ENCODE assay signal across 8 cellular contexts in the genomic region with DNA sequence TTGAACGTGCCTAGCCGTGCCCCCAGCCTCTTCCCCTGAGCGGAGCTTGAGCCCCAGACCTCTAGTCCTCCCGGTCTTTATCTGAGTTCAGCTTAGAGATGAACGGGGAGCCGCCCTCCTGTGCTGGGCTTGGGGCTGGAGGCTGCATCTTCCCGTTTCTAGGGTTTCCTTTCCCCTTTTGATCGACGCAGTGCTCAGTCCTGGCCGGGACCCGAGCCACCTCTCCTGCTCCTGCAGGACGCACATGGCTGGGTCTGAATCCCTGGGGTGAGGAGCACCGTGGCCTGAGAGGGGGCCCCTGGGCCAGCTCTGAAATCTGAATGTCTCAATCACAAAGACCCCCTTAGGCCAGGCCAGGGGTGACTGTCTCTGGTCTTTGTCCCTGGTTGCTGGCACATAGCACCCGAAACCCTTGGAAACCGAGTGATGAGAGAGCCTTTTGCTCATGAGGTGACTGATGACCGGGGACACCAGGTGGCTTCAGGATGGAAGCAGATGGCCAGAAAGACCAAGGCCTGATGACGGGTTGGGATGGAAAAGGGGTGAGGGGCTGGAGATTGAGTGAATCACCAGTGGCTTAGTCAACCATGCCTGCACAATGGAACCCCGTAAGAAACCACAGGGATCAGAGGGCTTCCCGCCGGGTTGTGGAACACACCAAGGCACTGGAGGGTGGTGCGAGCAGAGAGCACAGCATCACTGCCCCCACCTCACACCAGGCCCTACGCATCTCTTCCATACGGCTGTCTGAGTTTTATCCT. TPM values are rescaled to one million over a fixed set of nuclear protein-coding genes. Genes with fewer than 3 reads are reported as not detected.
DNase-seq lines count a peak whose midpoint lies in the region; ATAC-seq and TF ChIP-seq lines count a peak whose summit lies in the region.

No MANE protein-coding gene starts in this region.

- WGBS in heart right ventricle, 2 donors, result 39% methylated on average over 23 of the region's 23 CpGs

- POLR2A ChIA-PET in CD8-positive, alpha-beta T cell (lab: Charles Lee), result interaction anchor here (0.6 to 1.5 kb wide), 13 partner anchors 13 to 352 kb away, joined by 3 to 8 read pairs (median 4); a partner anchor contains a TSS

- H3K4me2 ChIP-seq in GM23338, result peak overlapping the region; percentile 90

- 0 out of 2 replicates have a peak, but pooled peaks cover 5% of the 10 kb centered on the region for H3K79me2 ChIP-seq in GM23338 (replicated peaks; ENCODE audit: insufficient read depth)

- H3K9me3 Mint-ChIP-seq in CD8-positive, alpha-beta T cell, result no peaks in the 10 kb centered on the region
- H3K9me3 Mint-ChIP-seq in GM23338, result no peaks in the 10 kb centered on the region; the same call in 2 of the 3 replicates
- H3K9me3 Mint-ChIP-seq in activated naive CD8-positive, alpha-beta T cell treated with anti-CD3 and anti-CD28 coated beads for 36 hours, result no peaks in the 10 kb centered on the region

- peak overlapping the region; percentile 88 for H3K4me3 Mint-ChIP-seq in CD8-positive, alpha-beta T cell
- peak overlapping the region; percentile 91 for H3K4me3 Mint-ChIP-seq in GM23338
- H3K4me3 Mint-ChIP-seq in activated naive CD8-positive, alpha-beta T cell treated with anti-CD3 and anti-CD28 coated beads for 36 hours, result peak overlapping the region; percentile 88

- H3K36me3 Mint-ChIP-seq in CD8-positive, alpha-beta T cell, result no peaks in the 10 kb centered on the region
- peaks cover 3% of the 10 kb centered on the region; the same call in 2 of the 3 replicates for H3K36me3 Mint-ChIP-seq in GM23338 (ENCODE audit: low read depth)
- H3K36me3 Mint-ChIP-seq in activated naive CD8-positive, alpha-beta T cell treated with anti-CD3 and anti-CD28 coated beads for 36 hours, result peaks cover 2% of the 10 kb centered on the region

- 0 out of 2 replicates have a peak, but pooled peaks cover 4% of the 10 kb centered on the region for H3F3A ChIP-seq in GM23338 (replicated peaks; ENCODE audit: low read depth)

- H2AFZ ChIP-seq in GM23338, result peak overlapping the region; percentile 96; the same call in 1 of the 2 replicates

- H3K9me2 ChIP-seq in GM23338 (ENCODE audit: insufficient read depth), result no peaks in the 10 kb centered on the region

- CTCF ChIA-PET in CD8-positive, alpha-beta T cell (lab: Charles Lee), result interaction anchor here (0.6 to 1.8 kb wide), 15 partner anchors 15 to 1181 kb away, joined by 3 to 10 read pairs (median 3); no protein-coding TSS in a partner anchor

- no peak for TF ChIP-seq CTCF in CD8-positive, alpha-beta T cell (IDR thresholded peaks at IDR 0.05)
- no peak for TF ChIP-seq CTCF in GM23338 (conservative IDR thresholded peaks at IDR 0.05; ENCODE audit: low read depth in 2 of 2)
- TF ChIP-seq CTCF in heart right ventricle (IDR thresholded peaks at IDR 0.05), result no peak

- no peaks in the 10 kb centered on the region for H3K9me3 ChIP-seq in CD8-positive, alpha-beta T cell (ENCODE audit: low read length)
- H3K9me3 ChIP-seq in heart right ventricle, result no peaks in the 10 kb centered on the region

- no peaks in the 10 kb centered on the region for H4K20me1 ChIP-seq in GM23338 (replicated peaks; ENCODE audit: insufficient read depth)

- peaks cover 23% of the 10 kb centered on the region for H3K4me1 ChIP-seq in CD8-positive, alpha-beta T cell (ENCODE audit: insufficient read depth, low read length)
- H3K4me1 ChIP-seq in GM23338 (ENCODE audit: insufficient read depth) (peaks cover 10% of the 10 kb centered on the region; the same call in 1 of the 2 replicates), heart right ventricle (peaks cover 0 to 23% (median 14%) of the 10 kb centered on the region in 9 donors)

- peaks cover 2% of the 10 kb centered on the region for H3K27me3 Mint-ChIP-seq in CD8-positive, alpha-beta T cell (ENCODE audit: low read depth)
- peaks cover 19% of the 10 kb centered on the region for H3K27me3 Mint-ChIP-seq in GM23338 (ENCODE audit: insufficient read depth, low read depth, poor library complexity)
- no peaks in the 10 kb centered on the region for H3K27me3 Mint-ChIP-seq in activated naive CD8-positive, alpha-beta T cell treated with anti-CD3 and anti-CD28 coated beads for 36 hours

- peak overlapping the region; percentile 92 for H3K4me3 ChIP-seq in CD8-positive, alpha-beta T cell (ENCODE audit: low read depth, low read length)
- H3K4me3 ChIP-seq in GM23338 (peak overlapping the region; percentile 70), heart right ventricle (peak overlapping the region; percentile 75 to 97 (median 92))

- H3K27ac ChIP-seq in CD8-positive, alpha-beta T cell (ENCODE audit: low read depth, low read length), result peak overlapping the region; percentile 61
- H3K27ac ChIP-seq in GM23338 (ENCODE audit: low read depth), result no peak overlapping the region
- peak overlapping the region in 9 of 10 donors; percentile 85 to 97 (median 95) for H3K27ac ChIP-seq in heart right ventricle

- peak overlapping the region; percentile 74 for H3K27ac Mint-ChIP-seq in CD8-positive, alpha-beta T cell
- peak overlapping the region; percentile 60 for H3K27ac Mint-ChIP-seq in GM23338
- H3K27ac Mint-ChIP-seq in activated naive CD8-positive, alpha-beta T cell treated with anti-CD3 and anti-CD28 coated beads for 36 hours, result peak overlapping the region; percentile 86

- no peaks in the 10 kb centered on the region for H3K27me3 ChIP-seq in CD8-positive, alpha-beta T cell (ENCODE audit: insufficient read depth, low read length)
- H3K27me3 ChIP-seq in GM23338 (ENCODE audit: insufficient read depth), result peaks cover 8% of the 10 kb centered on the region; the same call in 1 of the 2 replicates
- no peaks in the 10 kb centered on the region for H3K27me3 ChIP-seq in heart right ventricle

- peak; percentile 18 for ATAC-seq in CD8-positive, alpha-beta T cell
- ATAC-seq in GM23338 (peak; percentile 19), heart right ventricle (peak in 7 of 8 donors; percentile 1 to 22 (median 13))

- intact Hi-C loops in CD8-positive, alpha-beta T cell (cut with DNase I, micrococcal nuclease), result loop anchor here (1.0 to 10.0 kb wide), 5 partner anchors 19 to 443 kb away; a partner anchor contains a TSS
- intact Hi-C loops in heart right ventricle (cut with DNase I) (loop anchor here in 3 of 10 donors (1.0 to 5.0 kb wide), 6 partner anchors 45 to 157 kb away; a partner anchor contains a TSS), posterior vena cava (cut with DNase I) (no loop called here)

- no peaks in the 10 kb centered on the region for H3K36me3 ChIP-seq in CD8-positive, alpha-beta T cell (ENCODE audit: insufficient read depth, low read length)
- H3K36me3 ChIP-seq in GM23338 (ENCODE audit: insufficient read depth), result no peaks in the 10 kb centered on the region
- H3K36me3 ChIP-seq in heart right ventricle, result peaks cover 0 to 2% (median 0%) of the 10 kb centered on the region in 9 donors

- DNase-seq in CD8-positive, alpha-beta T cell, result no peak
- DNase-seq in GM23338 (ENCODE audit: low spot score) (peak; percentile 47), NCI-H345 treated with DMSO at 0.1 percent for 48 hours (lab: John Stamatoyannopoulos, UW; ENCODE audit: unreplicated experiment) (peak; percentile 16), heart right ventricle (peak in 1 of 2 donors; percentile 36), posterior vena cava (ENCODE audit: low spot score) (peak; percentile 85), NCI-H2196 (lab: John Stamatoyannopoulos, UW; ENCODE audit: unreplicated experiment) (no peak), epidermal melanocyte (ENCODE audit: insufficient read length, low spot score) (no peak)
- no peak for DNase-seq in activated naive CD8-positive, alpha-beta T cell treated with anti-CD3 and anti-CD28 coated beads for 36 hours

- peaks cover 32% of the 10 kb centered on the region for H3K4me1 Mint-ChIP-seq in CD8-positive, alpha-beta T cell (ENCODE audit: low read depth)
- H3K4me1 Mint-ChIP-seq in GM23338, result peaks cover 22% of the 10 kb centered on the region
- H3K4me1 Mint-ChIP-seq in activated naive CD8-positive, alpha-beta T cell treated with anti-CD3 and anti-CD28 coated beads for 36 hours, result peaks cover 26% of the 10 kb centered on the region

TF ChIP-seq in GM23338, 12 proteins besides CTCF, POLR2A, EP300 and RAD21:
- TF ChIP-seq JUNB (IDR thresholded peaks at IDR 0.05; ENCODE audit: unreplicated experiment) (no peak), ZNF331 (CRISPR knock-in tag; IDR thresholded peaks at IDR 0.05; ENCODE audit: low read depth) (no peak)

RNA-seq across cellular contexts. Expression of a gene that starts 0.7 kb away (rescaled TPM):
- 10 to 100 TPM; 21.3 to 22.6 TPM for total RNA-seq in CD8-positive, alpha-beta T cell
- total RNA-seq in GM23338 (2014; rRNA removed; shearing (Covaris generic)), result 77.4 and 98.1 TPM in 2 replicates
- 72.5 and 73.9 TPM in 2 replicates for polyA plus RNA-seq in GM23338 (2016; fragmentation: Nextera tagmentation; extraction: Ambion mirVana)
- total RNA-seq in activated naive CD8-positive, alpha-beta T cell treated with anti-CD3 and anti-CD28 coated beads for 36 hours, result 10 to 100 TPM; 39.3 to 43.9 TPM
- 10 to 100 TPM; 29.6 to 67.7 (median 52.1) TPM for total RNA-seq in heart right ventricle
- 10 to 100 TPM; 26.4 to 41.0 TPM for polyA plus RNA-seq in heart right ventricle
- total RNA-seq in posterior vena cava, result 10 to 100 TPM; 38.7 to 42.8 TPM

RNA-seq across cellular contexts. Expression of a gene that starts 44.8 kb away (rescaled TPM):
- 100 to 1,000 TPM; 121 to 123 TPM for total RNA-seq in CD8-positive, alpha-beta T cell
- total RNA-seq in GM23338 (2014; rRNA removed; shearing (Covaris generic)), result 146 and 168 TPM in 2 replicates
- polyA plus RNA-seq in GM23338 (2016; fragmentation: Nextera tagmentation; extraction: Ambion mirVana), result 147 and 156 TPM in 2 replicates
- 100 to 1,000 TPM; 192 to 197 TPM for total RNA-seq in activated naive CD8-positive, alpha-beta T cell treated with anti-CD3 and anti-CD28 coated beads for 36 hours
- total RNA-seq in heart right ventricle, result 10 to 100 TPM; 26.5 to 40.2 (median 34.3) TPM
- 10 to 100 TPM; 16.2 to 51.0 TPM for polyA plus RNA-seq in heart right ventricle
- 10 to 100 TPM; 48.8 to 50.5 TPM for total RNA-seq in posterior vena cava

Comparison
In these comparisons a context has a peak if more than half of its experiments do, and no peak if none do; other contexts are left out.
1. DNase-seq: peak in GM23338 (single experiment), NCI-H345 treated with DMSO at 0.1 percent for 48 hours (single experiment) and posterior vena cava (single experiment); none in CD8-positive, alpha-beta T cell (0 of 7), activated naive CD8-positive, alpha-beta T cell treated with anti-CD3 and anti-CD28 coated beads for 36 hours (single experiment), NCI-H2196 (single experiment) and epidermal melanocyte (single experiment).
2. intact Hi-C loops: an anchor here in CD8-positive, alpha-beta T cell (1.0 to 10.0 kb wide); none called in posterior vena cava.
3. Peak in every context shown above with its lines, with median percentiles within 50 percentile points of each other: ATAC-seq, H3K4me3 ChIP-seq, H3K27ac Mint-ChIP-seq and H3K4me3 Mint-ChIP-seq.